Comparison of ENCODE assay signal across 23 cellular contexts in the genomic region with DNA sequence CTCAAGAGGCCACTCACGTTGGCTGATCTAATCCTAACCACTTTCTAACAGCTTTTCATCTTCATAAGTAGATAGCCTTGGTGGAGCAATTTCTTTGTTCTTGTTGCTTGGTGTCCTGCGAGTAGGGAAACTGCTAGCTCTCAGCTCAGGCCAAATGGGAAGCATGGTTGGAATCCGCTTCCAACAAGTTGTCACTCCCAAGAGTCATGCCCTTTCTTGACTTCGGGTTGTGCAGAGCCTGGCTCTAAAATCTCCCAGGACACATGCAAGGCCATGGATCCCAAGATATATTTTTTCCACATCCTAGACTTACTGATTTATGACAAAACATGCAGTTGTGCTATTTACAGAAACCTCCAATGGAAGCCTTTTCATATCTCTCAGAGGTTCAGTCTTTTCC.
"Had no signal": no experiment of that assay in that cellular context is flagged by ENCODE, and none has a peak within 500 bp of the region (broad histone marks: within the 10 kb centered on the region; RNA-seq: fewer than 3 reads in every experiment).

No MANE protein-coding gene starts in this region.

- H3K4me1 ChIP-seq: colonic mucosa, esophagus muscularis mucosa, esophagus squamous epithelium, foreskin keratinocyte, gastrocnemius medialis, gastroesophageal sphincter, heart left ventricle had no signal

- ATAC-seq: effector memory CD8-positive, alpha-beta T cell; esophagus mucosa; foreskin keratinocyte; gastroesophageal sphincter had no signal

- H3K4me3 ChIP-seq: colonic mucosa, coronary artery, dorsolateral prefrontal cortex, esophagus muscularis mucosa, esophagus squamous epithelium, gastrocnemius medialis, gastroesophageal sphincter, heart left ventricle had no signal

- DNase-seq: colonic mucosa; cortex of kidney; dermis blood vessel endothelial cell; dorsolateral prefrontal cortex; effector CD4-positive, alpha-beta T cell; effector CD8-positive, alpha-beta T cell; effector memory CD4-positive, alpha-beta T cell; effector memory CD8-positive, alpha-beta T cell; endodermal cell; erythroblast; esophagus squamous epithelium; foreskin fibroblast; foreskin keratinocyte; foreskin melanocyte; gastrocnemius medialis; glutamatergic neuron; head of caudate nucleus had no signal

- H3K36me3 ChIP-seq: colonic mucosa, esophagus muscularis mucosa, esophagus squamous epithelium, gastrocnemius medialis, gastroesophageal sphincter, heart left ventricle had no signal

- H3K9me3 ChIP-seq: colonic mucosa, gastrocnemius medialis had no signal

- H3K27me3 ChIP-seq: colonic mucosa, dorsolateral prefrontal cortex, esophagus muscularis mucosa, esophagus squamous epithelium, foreskin keratinocyte, gastrocnemius medialis, gastroesophageal sphincter, heart left ventricle had no signal

- H3K27ac ChIP-seq: colonic mucosa, coronary artery, dorsolateral prefrontal cortex, epithelial cell of prostate, esophagus muscularis mucosa, esophagus squamous epithelium, foreskin keratinocyte, gastrocnemius medialis, gastroesophageal sphincter, heart left ventricle had no signal
